ENCODE assay signal across 8 cellular contexts in the genomic region with DNA sequence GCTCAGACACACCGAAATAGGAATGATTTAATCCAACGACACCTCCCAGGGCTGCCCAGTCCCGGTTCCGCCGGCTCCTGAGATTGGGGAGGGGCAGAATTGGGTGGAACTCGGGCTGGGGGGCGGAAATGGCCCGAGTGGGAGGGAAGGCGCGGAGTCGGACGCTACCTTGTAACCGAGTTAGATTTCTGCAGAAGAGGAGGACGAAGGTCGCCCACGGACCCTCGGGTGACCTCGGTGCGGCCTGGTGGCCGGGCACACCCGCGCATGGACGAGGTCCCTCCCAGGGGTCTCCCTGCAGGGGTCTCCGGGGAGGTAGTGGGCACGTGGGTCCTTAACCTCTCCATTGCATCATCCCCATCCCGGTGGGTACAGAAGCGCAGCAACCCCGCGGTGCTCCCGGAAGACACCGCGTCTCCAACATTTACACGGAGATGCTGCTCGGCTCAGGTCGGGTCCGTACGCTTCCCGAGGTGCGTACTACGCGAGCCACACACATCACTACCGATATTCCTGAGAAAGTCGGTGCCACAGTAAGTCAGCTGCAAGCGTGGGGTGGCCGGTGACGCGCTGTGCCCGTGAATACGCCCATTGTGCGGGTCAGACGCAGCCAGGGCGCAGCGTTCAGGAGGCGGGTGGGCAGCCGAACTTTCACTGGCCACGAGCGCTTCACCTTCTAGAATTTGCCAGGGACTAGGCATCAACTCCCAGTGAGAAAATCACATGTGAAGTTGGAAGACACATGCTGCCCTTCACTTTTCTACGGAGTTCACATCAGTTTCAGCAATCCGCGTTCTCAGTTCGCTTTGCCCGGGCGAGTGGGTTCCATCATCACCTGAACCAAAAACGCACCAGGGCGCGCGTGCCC. TPM values are rescaled to one million over a fixed set of nuclear protein-coding genes. Genes with fewer than 3 reads are reported as not detected.
DNase-seq lines count a peak whose midpoint lies in the region; ATAC-seq and TF ChIP-seq lines count a peak whose summit lies in the region.

No MANE protein-coding gene starts in this region.

- H3K9ac ChIP-seq in IMR-90 (ENCODE audit: low read depth, low read length) (peak overlapping the region; percentile 74), endocrine pancreas (ENCODE audit: control insufficient read depth, insufficient read depth, low read length) (peak overlapping the region; percentile 81)

- H3K27me3 Mint-ChIP-seq in activated B cell treated with CpG ODN at 0.5 μM for 24 hours (peaks cover 16% of the 10 kb centered on the region), mesothelial cell of epicardium (ENCODE audit: low read depth) (no peaks in the 10 kb centered on the region)

- ATAC-seq in IMR-90 (ENCODE audit: low read depth), result peak; percentile 3
- no peak for ATAC-seq in activated B cell treated with CpG ODN at 0.5 μM for 24 hours (ENCODE audit: low read depth)
- no peak for ATAC-seq in GM21515 (IDR thresholded peaks at IDR 0.05; ENCODE audit: unreplicated experiment)

- BruUV-seq in IMR-90 (replicated peaks; lab: Mats Ljungman, UMichigan), result no TSS peak

- peak overlapping the region; percentile 73 for H3K14ac ChIP-seq in IMR-90 (replicated peaks; ENCODE audit: low read depth, low read length)

- peak overlapping the region; percentile 72 for H3K23ac ChIP-seq in IMR-90 (ENCODE audit: low read depth, low read length)

- 0 out of 2 replicates have a peak overlapping the region, but pooled peaks have one; percentile 9 for H3K18ac ChIP-seq in IMR-90 (ENCODE audit: low read depth, low read length)

- H3K79me1 ChIP-seq in IMR-90 (ENCODE audit: low read depth in 1 of 2, low read length in 2 of 2), result peaks cover 13 to 49% of the 10 kb centered on the region in 2 experiments; a peak in 2 of 4 replicates

- peak overlapping the region; percentile 75 for H3K4ac ChIP-seq in IMR-90 (ENCODE audit: low read depth, low read length)

- peak overlapping the region; percentile 93 for H2AK9ac ChIP-seq in IMR-90 (replicated peaks; ENCODE audit: low read depth, low read length, poor library complexity)

- H3K9me3 Mint-ChIP-seq in activated B cell treated with CpG ODN at 0.5 μM for 24 hours (peaks cover 2% of the 10 kb centered on the region), mesothelial cell of epicardium (no peaks in the 10 kb centered on the region)

- peak overlapping the region; percentile 5 to 64; a peak in 3 of 4 replicates for H4K8ac ChIP-seq in IMR-90 (ENCODE audit: low read depth in 2 of 2, low read length in 2 of 2)

- peak overlapping the region; percentile 74 for H4K91ac ChIP-seq in IMR-90 (ENCODE audit: insufficient read depth, low read depth, low read length)

- TF ChIP-seq RAD21 in IMR-90 (IDR thresholded peaks at IDR 0.05; ENCODE audit: low read length), result no peak

- POLR2A ChIA-PET in IMR-90 (lab: Charles Lee; ENCODE audit: unreplicated experiment), result no interaction called here
- POLR2A ChIA-PET in activated B cell treated with CpG ODN at 0.5 μM for 24 hours (lab: Charles Lee), result interaction anchor here (0.8 to 1.9 kb wide), 2 partner anchors 41 to 128 kb away, joined by 6 to 9 read pairs; no protein-coding TSS in a partner anchor

- dilution Hi-C loops in IMR-90 (cut with HindIII; ENCODE audit: low sequenced_read_pairs, unreplicated experiment), result no loop called here

- H2BK20ac ChIP-seq in IMR-90 (ENCODE audit: low read depth, low read length), result no peak overlapping the region

- TF ChIP-seq POLR2A in IMR-90 (IDR thresholded peaks at IDR 0.05; ENCODE audit: low read depth, low read length) (peak; percentile 43; the same call in 1 of the 2 replicates), testis (IDR thresholded peaks at IDR 0.05) (no peak)

- 0 out of 2 replicates have a peak overlapping the region, but pooled peaks have one; percentile 46 for H4K5ac ChIP-seq in IMR-90 (ENCODE audit: low read depth, low read length)

- H3K4me1 Mint-ChIP-seq in activated B cell treated with CpG ODN at 0.5 μM for 24 hours, result peaks cover 30% of the 10 kb centered on the region
- H3K4me1 Mint-ChIP-seq in mesothelial cell of epicardium, result peaks cover 48% of the 10 kb centered on the region

- no peaks in the 10 kb centered on the region for H3K36me3 ChIP-seq in IMR-90 (ENCODE audit: control insufficient read depth, insufficient read depth, low read length)
- no peaks in the 10 kb centered on the region for H3K36me3 ChIP-seq in endocrine pancreas (ENCODE audit: control insufficient read depth, insufficient read depth, low read length)
- H3K36me3 ChIP-seq in testis (ENCODE audit: low read depth, missing control alignments), result no peaks in the 10 kb centered on the region

- peak overlapping the region; percentile 33; the same call in 1 of the 3 replicates for H2BK15ac ChIP-seq in IMR-90 (ENCODE audit: low read depth, low read length)

- H3K27me3 ChIP-seq in IMR-90 (ENCODE audit: control insufficient read depth, insufficient read depth, low read length), result no peaks in the 10 kb centered on the region
- H3K27me3 ChIP-seq in endocrine pancreas (ENCODE audit: control insufficient read depth, insufficient read depth, low read length), result no peaks in the 10 kb centered on the region
- H3K27me3 ChIP-seq in testis, result no peaks in the 10 kb centered on the region

- in situ Hi-C loops in IMR-90 (cut with MboI; ENCODE audit: low sequenced_read_pairs), result loop anchor here (5.0 kb wide), 1 partner anchor 70 kb away; no protein-coding TSS in a partner anchor

- H2AK5ac ChIP-seq in IMR-90 (ENCODE audit: low read depth, low read length), result peak overlapping the region; percentile 70; the same call in 1 of the 2 replicates

- peaks cover 8% of the 10 kb centered on the region for H3K9me1 ChIP-seq in IMR-90 (ENCODE audit: insufficient read depth, low read length)

- H2AFZ ChIP-seq in IMR-90 (replicated peaks; ENCODE audit: low read length, poor library complexity), result peak overlapping the region; percentile 86

- peak overlapping the region; percentile 81 for H3K4me3 ChIP-seq in IMR-90 (ENCODE audit: insufficient read depth, low read depth, low read length)
- H3K4me3 ChIP-seq in endocrine pancreas (ENCODE audit: control insufficient read depth, insufficient read depth, low read length), result peak overlapping the region; percentile 97
- H3K4me3 ChIP-seq in testis, result peak overlapping the region; percentile 78 to 92

- H4K20me1 ChIP-seq in IMR-90 (ENCODE audit: insufficient read depth, low read length), result peaks cover 45% of the 10 kb centered on the region

- peak overlapping the region; percentile 50; the same call in 1 of the 2 replicates for H3K56ac ChIP-seq in IMR-90 (ENCODE audit: extremely low read depth, insufficient read depth, low read length)

- TF ChIP-seq CTCF in IMR-90 (conservative IDR thresholded peaks at IDR 0.05; ENCODE audit: low read depth, low read length), result no peak
- no peak for TF ChIP-seq CTCF in activated B cell treated with CpG ODN at 0.5 μM for 24 hours (IDR thresholded peaks at IDR 0.05)
- TF ChIP-seq CTCF in mesothelial cell of epicardium (IDR thresholded peaks at IDR 0.05; ENCODE audit: unreplicated experiment), result no peak
- TF ChIP-seq CTCF in testis (IDR thresholded peaks at IDR 0.05), result no peak

- H3K4me2 ChIP-seq in IMR-90 (ENCODE audit: low read depth, low read length), result peak overlapping the region; percentile 92

- intact Hi-C loops in IMR-90 (cut with micrococcal nuclease), result loop anchor here (2.0 to 5.0 kb wide), 2 partner anchors 80 to 217 kb away; no protein-coding TSS in a partner anchor
- intact Hi-C loops in activated B cell treated with CpG ODN at 0.5 μM for 24 hours (cut with micrococcal nuclease), result loop anchor here (1.0 to 5.0 kb wide), 12 partner anchors 8 to 1995 kb away; a partner anchor contains a TSS
- intact Hi-C loops in testis (cut with DNase I; ENCODE audit: low total_unique reads), result no loop called here

- CTCF ChIA-PET in IMR-90 (lab: Yijun Ruan, JAX) (interaction anchor here (1.5 kb wide), 1 partner anchor 93 kb away, joined by 6 read pairs; no protein-coding TSS in a partner anchor), activated B cell treated with CpG ODN at 0.5 μM for 24 hours (lab: Charles Lee) (no interaction called here)

- DNase-seq in DMS79 treated with DMSO at 0.1 percent for 48 hours (lab: John Stamatoyannopoulos, UW) (peak; percentile 8), DMS79 (lab: John Stamatoyannopoulos, UW) (no peak), IMR-90 (peak; percentile 27), activated B cell treated with CpG ODN at 0.5 μM for 24 hours (peak; percentile 30), mesothelial cell of epicardium (ENCODE audit: low spot score in 2 of 2, unreplicated experiment in 2 of 2) (peak in 1 of 2 experiments; percentile 64), testis (peak; percentile 68)

- H2BK120ac ChIP-seq in IMR-90 (ENCODE audit: low read depth, low read length), result peak overlapping the region; percentile 45

- H3K4me1 ChIP-seq in IMR-90 (ENCODE audit: control insufficient read depth, insufficient read depth, low read length) (peaks cover 14% of the 10 kb centered on the region), endocrine pancreas (ENCODE audit: control insufficient read depth, insufficient read depth, low read length) (peaks cover 16% of the 10 kb centered on the region), testis (peaks cover 22% of the 10 kb centered on the region)

- H3K36me3 Mint-ChIP-seq in activated B cell treated with CpG ODN at 0.5 μM for 24 hours (ENCODE audit: low read depth), result peaks cover 17% of the 10 kb centered on the region
- no peaks in the 10 kb centered on the region for H3K36me3 Mint-ChIP-seq in mesothelial cell of epicardium

- no peaks in the 10 kb centered on the region for H3K9me3 ChIP-seq in IMR-90 (ENCODE audit: control insufficient read depth, insufficient read depth, low read length)
- no peaks in the 10 kb centered on the region for H3K9me3 ChIP-seq in endocrine pancreas (ENCODE audit: control insufficient read depth, low read length)
- no peaks in the 10 kb centered on the region for H3K9me3 ChIP-seq in testis

- H3K27ac ChIP-seq in IMR-90 (ENCODE audit: insufficient read depth, low read length) (peak overlapping the region; percentile 75), testis (peak overlapping the region; percentile 91 to 98)

- H3K4me3 Mint-ChIP-seq in activated B cell treated with CpG ODN at 0.5 μM for 24 hours, result peak overlapping the region; percentile 91
- H3K4me3 Mint-ChIP-seq in mesothelial cell of epicardium, result peak overlapping the region; percentile 80

- peak overlapping the region; percentile 60 for H2BK5ac ChIP-seq in IMR-90 (ENCODE audit: low read depth, low read length, poor library complexity, severe bottlenecking)

- H3K27ac Mint-ChIP-seq in activated B cell treated with CpG ODN at 0.5 μM for 24 hours (peak overlapping the region; percentile 88), mesothelial cell of epicardium (peak overlapping the region; percentile 94)

- WGBS in IMR-90 (ENCODE audit: extremely low coverage in 2 of 2, insufficient read length in 1 of 2), 2 experiments, result 1% methylated on average over 25 of the region's 67 CpGs; no CpG with 5 or more reads in 1 of the 2 experiments
- 0% methylated on average over 13 to 64 of the region's 67 CpGs for WGBS in testis, 2 donors

RNA-seq across cellular contexts. Expression of a gene that starts 3.0 kb away (rescaled TPM):
- total RNA-seq in IMR-90 (2012; rRNA removed) (7.9 and 9.7 TPM in 2 replicates), activated B cell treated with CpG ODN at 0.5 μM for 24 hours (19.4 and 21.7 TPM in 2 replicates), mesothelial cell of epicardium (84.4 to 92.1 TPM (median 90.9 TPM) in 3 replicates), testis (100 to 1,000 TPM; 189 to 212 TPM)
- polyA plus RNA-seq in IMR-90 (2012; rRNA removed) (16.6 and 16.9 TPM in 2 replicates), testis (ENCODE audit: insufficient read depth, low read depth, low replicate concordance) (79.0 TPM)
- polyA plus RNA-seq in IMR-90 (2012; cell fraction: cytosol; rRNA removed), result 11.0 and 15.4 TPM in 2 replicates
- 50.6 and 72.6 TPM in 2 replicates for polyA plus RNA-seq in IMR-90 (2012; cell fraction: nucleus; rRNA removed; ENCODE audit: low replicate concordance)
